Comparison of ENCODE assay signal across 8 cellular contexts in genomic region chr12:68613209-68613904, GRCh38. TPM values are rescaled to one million over a fixed set of nuclear protein-coding genes. Genes with fewer than 3 reads are reported as not detected.
DNase-seq lines count a peak whose midpoint lies in the region; ATAC-seq and TF ChIP-seq lines count a peak whose summit lies in the region.

No MANE protein-coding gene starts in this region.

- CTCF ChIA-PET in HEK293T (lab: Yijun Ruan, JAX): interaction anchor here (0.6 kb wide), 2 partner anchors 183 to 489 kb away, joined by 4 to 5 read pairs; no protein-coding TSS in a partner anchor
- CTCF ChIA-PET in activated CD8-positive, alpha-beta T cell treated with anti-CD3 and anti-CD28 coated beads for 36 hours (lab: Charles Lee): interaction anchor here (0.7 to 1.9 kb wide), 8 partner anchors 9 to 258 kb away, joined by 3 to 9 read pairs (median 3); no protein-coding TSS in a partner anchor

- in situ Hi-C loops in GM13977 (cut with MboI; ENCODE audit: low pct_unique_long_range_greater_than_20kb, low sequenced_read_pairs, unreplicated experiment): loop anchor here (25.0 kb wide), 1 partner anchor 251 kb away; no protein-coding TSS in a partner anchor

- peak overlapping the region; percentile 98 for H3K4me3 Mint-ChIP-seq in activated CD8-positive, alpha-beta T cell treated with anti-CD3 and anti-CD28 coated beads for 36 hours

- intact Hi-C loops in activated CD8-positive, alpha-beta T cell treated with anti-CD3 and anti-CD28 coated beads for 36 hours (cut with micrococcal nuclease): loop anchor here (5.0 to 10.0 kb wide), 4 partner anchors 34 to 249 kb away; partner anchors contain the start of gene NUP107

- H3K4me1 Mint-ChIP-seq in activated CD8-positive, alpha-beta T cell treated with anti-CD3 and anti-CD28 coated beads for 36 hours (ENCODE audit: low read depth): peaks cover 43% of the 10 kb centered on the region

- POLR2A ChIA-PET in HEK293T (lab: Yijun Ruan, JAX): interaction anchor here (1.0 kb wide), 1 partner anchor 16 kb away, joined by 6 read pairs; no protein-coding TSS in a partner anchor
- POLR2A ChIA-PET in activated CD8-positive, alpha-beta T cell treated with anti-CD3 and anti-CD28 coated beads for 36 hours (lab: Charles Lee): interaction anchor here (0.8 to 5.8 kb wide), 11 partner anchors 9 to 248 kb away, joined by 3 to 33 read pairs (median 5); no protein-coding TSS in a partner anchor

- H3K27me3 Mint-ChIP-seq in activated CD8-positive, alpha-beta T cell treated with anti-CD3 and anti-CD28 coated beads for 36 hours: no peaks in the 10 kb centered on the region

- DNase-seq in HEK293T (ENCODE audit: extremely low spot score) (no peak), fibroblast of mammary gland (ENCODE audit: low read depth) (no peak), A172 (ENCODE audit: low spot score) (no peak), GM13977 (ENCODE audit: low spot score) (no peak), NCI-H2107 treated with DMSO at 0.1 percent for 48 hours (lab: John Stamatoyannopoulos, UW; ENCODE audit: unreplicated experiment) (no peak)
- peak; percentile 72 for DNase-seq in activated CD8-positive, alpha-beta T cell treated with anti-CD3 and anti-CD28 coated beads for 36 hours
- peak; percentile 46 for DNase-seq in stimulated activated CD4-positive, alpha-beta T cell treated with anti-CD3 and anti-CD28 coated beads, Interleukin-2, amount 100 ng/mL, for 4 hours (ENCODE audit: low read depth)

- H3K27ac Mint-ChIP-seq in activated CD8-positive, alpha-beta T cell treated with anti-CD3 and anti-CD28 coated beads for 36 hours: peak overlapping the region; percentile 97

- H3K4me3 ChIP-seq in fibroblast of mammary gland (ENCODE audit: control insufficient read depth, low read depth, low read length): peak overlapping the region; percentile 92

- peak; percentile 17 for ATAC-seq in activated CD8-positive, alpha-beta T cell treated with anti-CD3 and anti-CD28 coated beads for 36 hours
- ATAC-seq in HG02798 (IDR thresholded peaks at IDR 0.05; ENCODE audit: poor library complexity, unreplicated experiment): no peak

- H3K9me3 Mint-ChIP-seq in activated CD8-positive, alpha-beta T cell treated with anti-CD3 and anti-CD28 coated beads for 36 hours: no peaks in the 10 kb centered on the region

- peaks cover 53% of the 10 kb centered on the region for H3K36me3 Mint-ChIP-seq in activated CD8-positive, alpha-beta T cell treated with anti-CD3 and anti-CD28 coated beads for 36 hours (ENCODE audit: low read depth)

- TF ChIP-seq CTCF in activated CD8-positive, alpha-beta T cell treated with anti-CD3 and anti-CD28 coated beads for 36 hours (IDR thresholded peaks at IDR 0.05): no peak
- no peak for TF ChIP-seq CTCF in fibroblast of mammary gland (conservative IDR thresholded peaks at IDR 0.05; ENCODE audit: control insufficient read depth, insufficient read depth, low read depth, low read length)
- TF ChIP-seq CTCF in GM13977 (IDR thresholded peaks at IDR 0.05; ENCODE audit: extremely low read depth, insufficient read depth, missing control alignments): no peak

TF ChIP-seq in HEK293T, 16 proteins besides CTCF, POLR2A, EP300 and RAD21:
- no peak for TF ChIP-seq PKNOX1 (IDR thresholded peaks at IDR 0.05)
- TF ChIP-seq ZNF384 (IDR thresholded peaks at IDR 0.05): peak; percentile 62; the same call in 1 of the 2 replicates

RNA-seq across cellular contexts. Expression of gene RAP1B, which starts 2.7 kb away (rescaled TPM):
- 100 to 1,000 TPM; 187 to 192 TPM for total RNA-seq in activated CD8-positive, alpha-beta T cell treated with anti-CD3 and anti-CD28 coated beads for 36 hours
- total RNA-seq in A172 (2014; rRNA removed; shearing (Covaris generic)): 366 and 414 TPM in 2 replicates

Comparison
In these comparisons a context has a peak if more than half of its experiments do, and no peak if none do; other contexts are left out.
1. DNase-seq: peak in activated CD8-positive, alpha-beta T cell treated with anti-CD3 and anti-CD28 coated beads for 36 hours (single experiment) and stimulated activated CD4-positive, alpha-beta T cell treated with anti-CD3 and anti-CD28 coated beads, Interleukin-2, amount 100 ng/mL, for 4 hours (single experiment); none in HEK293T (single experiment), fibroblast of mammary gland (single experiment), A172 (single experiment), GM13977 (single experiment) and NCI-H2107 treated with DMSO at 0.1 percent for 48 hours (single experiment).